3 cellular contexts compared by ENCODE assay signal in genomic region chr14:99860219-99860618, GRCh38.
TF ChIP-seq lines count a peak whose summit lies in the region.

No MANE protein-coding gene starts in this region.

TF ChIP-seq in SK-N-SH treated with all-trans-retinoic acid at 6 μM for 48 hours, 23 proteins besides CTCF, POLR2A, EP300 and RAD21 (continued from another document):
- TF ChIP-seq, protein P1, sequence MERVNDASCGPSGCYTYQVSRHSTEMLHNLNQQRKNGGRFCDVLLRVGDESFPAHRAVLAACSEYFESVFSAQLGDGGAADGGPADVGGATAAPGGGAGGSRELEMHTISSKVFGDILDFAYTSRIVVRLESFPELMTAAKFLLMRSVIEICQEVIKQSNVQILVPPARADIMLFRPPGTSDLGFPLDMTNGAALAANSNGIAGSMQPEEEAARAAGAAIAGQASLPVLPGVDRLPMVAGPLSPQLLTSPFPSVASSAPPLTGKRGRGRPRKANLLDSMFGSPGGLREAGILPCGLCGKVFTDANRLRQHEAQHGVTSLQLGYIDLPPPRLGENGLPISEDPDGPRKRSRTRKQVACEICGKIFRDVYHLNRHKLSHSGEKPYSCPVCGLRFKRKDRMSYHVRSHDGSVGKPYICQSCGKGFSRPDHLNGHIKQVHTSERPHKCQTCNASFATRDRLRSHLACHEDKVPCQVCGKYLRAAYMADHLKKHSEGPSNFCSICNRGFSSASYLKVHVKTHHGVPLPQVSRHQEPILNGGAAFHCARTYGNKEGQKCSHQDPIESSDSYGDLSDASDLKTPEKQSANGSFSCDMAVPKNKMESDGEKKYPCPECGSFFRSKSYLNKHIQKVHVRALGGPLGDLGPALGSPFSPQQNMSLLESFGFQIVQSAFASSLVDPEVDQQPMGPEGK (CRISPR knock-in tag; IDR thresholded peaks at IDR 0.05; ENCODE audit: borderline replicate concordance) = no peak
- peak; percentile 64 for TF ChIP-seq ISL1 (CRISPR knock-in tag; IDR thresholded peaks at IDR 0.05)

TF ChIP-seq in SK-N-SH, 30 proteins besides CTCF, POLR2A, EP300 and RAD21 (continued from another document):
- TF ChIP-seq, protein P2, sequence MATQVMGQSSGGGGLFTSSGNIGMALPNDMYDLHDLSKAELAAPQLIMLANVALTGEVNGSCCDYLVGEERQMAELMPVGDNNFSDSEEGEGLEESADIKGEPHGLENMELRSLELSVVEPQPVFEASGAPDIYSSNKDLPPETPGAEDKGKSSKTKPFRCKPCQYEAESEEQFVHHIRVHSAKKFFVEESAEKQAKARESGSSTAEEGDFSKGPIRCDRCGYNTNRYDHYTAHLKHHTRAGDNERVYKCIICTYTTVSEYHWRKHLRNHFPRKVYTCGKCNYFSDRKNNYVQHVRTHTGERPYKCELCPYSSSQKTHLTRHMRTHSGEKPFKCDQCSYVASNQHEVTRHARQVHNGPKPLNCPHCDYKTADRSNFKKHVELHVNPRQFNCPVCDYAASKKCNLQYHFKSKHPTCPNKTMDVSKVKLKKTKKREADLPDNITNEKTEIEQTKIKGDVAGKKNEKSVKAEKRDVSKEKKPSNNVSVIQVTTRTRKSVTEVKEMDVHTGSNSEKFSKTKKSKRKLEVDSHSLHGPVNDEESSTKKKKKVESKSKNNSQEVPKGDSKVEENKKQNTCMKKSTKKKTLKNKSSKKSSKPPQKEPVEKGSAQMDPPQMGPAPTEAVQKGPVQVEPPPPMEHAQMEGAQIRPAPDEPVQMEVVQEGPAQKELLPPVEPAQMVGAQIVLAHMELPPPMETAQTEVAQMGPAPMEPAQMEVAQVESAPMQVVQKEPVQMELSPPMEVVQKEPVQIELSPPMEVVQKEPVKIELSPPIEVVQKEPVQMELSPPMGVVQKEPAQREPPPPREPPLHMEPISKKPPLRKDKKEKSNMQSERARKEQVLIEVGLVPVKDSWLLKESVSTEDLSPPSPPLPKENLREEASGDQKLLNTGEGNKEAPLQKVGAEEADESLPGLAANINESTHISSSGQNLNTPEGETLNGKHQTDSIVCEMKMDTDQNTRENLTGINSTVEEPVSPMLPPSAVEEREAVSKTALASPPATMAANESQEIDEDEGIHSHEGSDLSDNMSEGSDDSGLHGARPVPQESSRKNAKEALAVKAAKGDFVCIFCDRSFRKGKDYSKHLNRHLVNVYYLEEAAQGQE (IDR thresholded peaks at IDR 0.05; ENCODE audit: low read depth, low read length) = no peak
- TF ChIP-seq ELF1 (IDR thresholded peaks at IDR 0.05) (no peak), SMC3 (IDR thresholded peaks at IDR 0.05; ENCODE audit: low read depth, low read length) (no peak), MEF2A (IDR thresholded peaks at IDR 0.05; ENCODE audit: borderline replicate concordance, low read depth) (no peak), TCF12 (IDR thresholded peaks at IDR 0.05) (no peak), YY1 (IDR thresholded peaks at IDR 0.05; ENCODE audit: low read depth) (no peak), MXI1 (IDR thresholded peaks at IDR 0.05; ENCODE audit: low read depth, low read length) (no peak)
- TF ChIP-seq, protein P3, sequence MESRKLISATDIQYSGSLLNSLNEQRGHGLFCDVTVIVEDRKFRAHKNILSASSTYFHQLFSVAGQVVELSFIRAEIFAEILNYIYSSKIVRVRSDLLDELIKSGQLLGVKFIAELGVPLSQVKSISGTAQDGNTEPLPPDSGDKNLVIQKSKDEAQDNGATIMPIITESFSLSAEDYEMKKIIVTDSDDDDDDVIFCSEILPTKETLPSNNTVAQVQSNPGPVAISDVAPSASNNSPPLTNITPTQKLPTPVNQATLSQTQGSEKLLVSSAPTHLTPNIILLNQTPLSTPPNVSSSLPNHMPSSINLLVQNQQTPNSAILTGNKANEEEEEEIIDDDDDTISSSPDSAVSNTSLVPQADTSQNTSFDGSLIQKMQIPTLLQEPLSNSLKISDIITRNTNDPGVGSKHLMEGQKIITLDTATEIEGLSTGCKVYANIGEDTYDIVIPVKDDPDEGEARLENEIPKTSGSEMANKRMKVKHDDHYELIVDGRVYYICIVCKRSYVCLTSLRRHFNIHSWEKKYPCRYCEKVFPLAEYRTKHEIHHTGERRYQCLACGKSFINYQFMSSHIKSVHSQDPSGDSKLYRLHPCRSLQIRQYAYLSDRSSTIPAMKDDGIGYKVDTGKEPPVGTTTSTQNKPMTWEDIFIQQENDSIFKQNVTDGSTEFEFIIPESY (IDR thresholded peaks at IDR 0.05; ENCODE audit: borderline replicate concordance, low read depth) = no peak

TF ChIP-seq in H1, 55 proteins besides CTCF, POLR2A, EP300 and RAD21 (continued from another document):
- no peak for TF ChIP-seq CREB1 (IDR thresholded peaks at IDR 0.05)
- TF ChIP-seq, protein P4, sequence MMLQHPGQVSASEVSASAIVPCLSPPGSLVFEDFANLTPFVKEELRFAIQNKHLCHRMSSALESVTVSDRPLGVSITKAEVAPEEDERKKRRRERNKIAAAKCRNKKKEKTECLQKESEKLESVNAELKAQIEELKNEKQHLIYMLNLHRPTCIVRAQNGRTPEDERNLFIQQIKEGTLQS (IDR thresholded peaks at IDR 0.05; ENCODE audit: insufficient read depth, low read depth, low read length) = no peak
- no peak for TF ChIP-seq SP4 (IDR thresholded peaks at IDR 0.05; ENCODE audit: low read length)
- no peak for TF ChIP-seq CHD7 (IDR thresholded peaks at IDR 0.05; ENCODE audit: insufficient replicate concordance, low read length)
